In the genomic region with DNA sequence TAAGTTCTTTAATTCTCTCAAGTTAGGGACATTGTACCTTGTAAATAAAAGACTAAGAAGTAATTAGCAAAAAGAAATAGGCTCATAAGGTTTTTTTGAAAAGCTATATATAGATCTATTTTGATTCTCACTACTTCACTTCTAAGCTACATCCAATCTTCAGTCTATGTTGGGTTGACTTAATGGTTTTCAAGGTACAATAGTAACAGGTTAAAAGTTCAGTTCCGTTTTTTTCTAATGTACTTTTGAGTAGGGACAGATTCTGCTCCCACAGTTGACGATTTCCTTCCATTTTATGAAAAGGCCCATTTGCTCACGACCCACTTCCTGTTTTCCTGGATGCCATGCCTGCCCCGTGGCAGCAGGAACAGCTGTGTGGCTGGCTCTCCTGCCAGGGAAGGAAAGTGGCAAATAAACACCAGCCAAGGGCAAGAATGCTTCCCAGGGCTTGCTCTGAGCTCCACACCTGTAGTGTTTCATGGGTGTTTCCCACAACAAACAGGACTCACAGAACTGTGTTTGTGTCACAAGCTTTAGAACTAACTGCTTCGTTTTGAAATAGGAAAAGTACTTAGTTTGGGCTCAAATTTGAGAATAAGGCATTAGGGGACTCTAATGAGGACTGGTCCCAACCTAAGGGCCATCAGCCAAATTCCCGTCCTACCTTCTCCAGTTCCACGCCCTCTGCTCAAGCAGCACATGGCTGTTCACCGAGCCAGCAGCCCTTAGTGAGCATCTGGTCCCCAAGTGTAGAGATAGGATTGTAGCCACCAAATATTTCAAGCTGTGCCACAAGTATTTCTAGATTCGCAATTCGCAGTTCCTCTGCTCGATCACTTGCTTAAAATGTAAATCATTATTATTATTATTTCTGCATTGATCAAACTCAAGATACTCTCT, we compare ENCODE assay signal across 18 cellular contexts.
DNase-seq lines count a peak whose midpoint lies in the region; ATAC-seq lines count a peak whose summit lies in the region.
"Had no signal": no experiment of that assay in that cellular context is flagged by ENCODE, and none has a peak within 500 bp of the region (broad histone marks: within the 10 kb centered on the region; RNA-seq: fewer than 3 reads in every experiment).

No MANE protein-coding gene starts in this region.

- DNase-seq in G401 (ENCODE audit: low spot score) (peak; percentile 56), KBM-7 (peak; percentile 37), cerebellar cortex (ENCODE audit: low spot score) (peak; percentile 49), lung microvascular endothelial cell (ENCODE audit: low read depth in 2 of 2) (peak; percentile 37 to 48), NCI-H1092 treated with DMSO at 0.1 percent for 48 hours (lab: John Stamatoyannopoulos, UW) (no peak), ureter (ENCODE audit: low spot score) (no peak)
- DNase-seq: activated CD4-positive, alpha-beta memory T cell treated with anti-CD3 and anti-CD28 coated beads, Interleukin-2, amount 10 ng/mL, durations not matched to agents 7 days and 5 days; activated naive CD8-positive, alpha-beta T cell treated with anti-CD3 and anti-CD28 coated beads for 36 hours; activated T-cell treated with anti-CD3 and anti-CD28 coated beads, Interleukin-2, amount 50 U/mL, for 48 hours; DND-41; effector memory CD4-positive, alpha-beta T cell; NCI-H1417 treated with DMSO at 0.1 percent for 48 hours; NCI-H524; PC-3; trophoblast cell had no signal

- in situ Hi-C loops in G401 (cut with HindIII; ENCODE audit: low sequenced_read_pairs): no loop called here
- in situ Hi-C loops in KBM-7 (cut with MboI; ENCODE audit: low pct_unique_long_range_greater_than_20kb, low sequenced_read_pairs): no loop called here

- ATAC-seq in GM19023 (IDR thresholded peaks at IDR 0.05; ENCODE audit: unreplicated experiment): no peak
- no peak for ATAC-seq in HG03457 (IDR thresholded peaks at IDR 0.05; ENCODE audit: unreplicated experiment)
- ATAC-seq: PC-3; stimulated activated effector memory CD8-positive, alpha-beta T cell treated with anti-CD3 and anti-CD28 coated beads, Interleukin-12 subunit alpha, Interleukin-12 subunit beta, amount 100 ng/mL, for 72 hours had no signal

Comparison
In these comparisons a context has a peak if more than half of its experiments do, and no peak if none do; other contexts are left out.
1. DNase-seq: peak in G401 (single experiment), KBM-7 (single experiment), cerebellar cortex (single experiment) and lung microvascular endothelial cell (2 of 2); none in NCI-H1092 treated with DMSO at 0.1 percent for 48 hours (single experiment) and ureter (single experiment).